Comparison of ENCODE assay signal across 14 cellular contexts in the genomic region with DNA sequence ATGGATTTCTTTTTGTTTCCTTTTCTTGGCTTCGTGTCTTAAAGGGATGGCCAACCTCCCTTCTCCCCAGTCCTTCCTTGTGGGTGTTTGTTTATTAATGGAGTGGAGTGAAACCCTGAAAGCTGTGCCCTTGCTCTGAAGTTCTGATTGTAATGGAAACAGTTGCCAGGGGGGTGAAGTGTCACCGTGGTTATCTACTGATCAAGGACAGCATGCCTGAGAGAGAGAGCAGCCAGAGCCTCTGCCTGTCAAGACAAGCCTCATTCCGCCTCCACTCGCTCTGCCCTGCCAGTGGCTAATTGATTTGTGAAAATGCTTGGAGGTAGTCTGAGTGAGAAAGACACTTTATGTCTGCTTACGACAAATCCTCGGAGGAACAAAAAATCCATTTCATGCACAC.
DNase-seq lines count a peak whose midpoint lies in the region; ATAC-seq and TF ChIP-seq lines count a peak whose summit lies in the region.
"Had no signal": no experiment of that assay in that cellular context is flagged by ENCODE, and none has a peak within 500 bp of the region (broad histone marks: within the 10 kb centered on the region; RNA-seq: fewer than 3 reads in every experiment).

No MANE protein-coding gene starts in this region.

- no peak overlapping the region for H2AFZ ChIP-seq in hepatocyte
- peak overlapping the region; percentile 71 for H2AFZ ChIP-seq in parathyroid adenoma

- CTCF ChIA-PET in HEK293 (lab: Yijun Ruan, JAX) (interaction anchor here (0.7 to 1.5 kb wide), 2 partner anchors 13 to 538 kb away, joined by 3 to 4 read pairs; no protein-coding TSS in a partner anchor), GM10248 (lab: Yijun Ruan, JAX) (interaction anchor here (1.1 kb wide), 1 partner anchor 11 kb away, joined by 3 read pairs; no protein-coding TSS in a partner anchor)

- intact Hi-C loops in esophagus squamous epithelium (cut with DNase I) = no loop called here

- H3K4me3 Mint-ChIP-seq in endothelial cell (ENCODE audit: unreplicated experiment) = no peak overlapping the region
- H3K4me3 Mint-ChIP-seq: activated naive CD8-positive, alpha-beta T cell treated with anti-CD3 and anti-CD28 coated beads for 36 hours; activated T-cell treated with anti-CD3 and anti-CD28 coated beads, Interleukin-2, amount 50 U/mL, for 24 hours had no signal

- no peaks in the 10 kb centered on the region for H3K9me3 ChIP-seq in HEK293 (ENCODE audit: control insufficient read depth, insufficient read depth, low read depth, low read length)
- no peaks in the 10 kb centered on the region for H3K9me3 ChIP-seq in hepatocyte (ENCODE audit: low read depth)
- no peaks in the 10 kb centered on the region for H3K9me3 ChIP-seq in parathyroid adenoma (ENCODE audit: control insufficient read depth, low read length)
- no peaks in the 10 kb centered on the region for H3K9me3 ChIP-seq in esophagus squamous epithelium
- H3K9me3 ChIP-seq: tibial artery had no signal

- H3K27ac ChIP-seq in HEK293 (ENCODE audit: extremely low read depth, low read depth, low read length) (no peak overlapping the region), hepatocyte (peak overlapping the region; percentile 41), parathyroid adenoma (peak overlapping the region; percentile 80), esophagus squamous epithelium (peak overlapping the region in 2 of 4 donors; percentile 11 to 39)
- H3K27ac ChIP-seq: tibial artery had no signal

- no peaks in the 10 kb centered on the region for H3K4me1 Mint-ChIP-seq in endothelial cell (ENCODE audit: unreplicated experiment)
- H3K4me1 Mint-ChIP-seq: activated naive CD8-positive, alpha-beta T cell treated with anti-CD3 and anti-CD28 coated beads for 36 hours had no signal

- H3K36me3 Mint-ChIP-seq in endothelial cell (ENCODE audit: low read depth, unreplicated experiment) = no peaks in the 10 kb centered on the region
- H3K36me3 Mint-ChIP-seq: activated naive CD8-positive, alpha-beta T cell treated with anti-CD3 and anti-CD28 coated beads for 36 hours had no signal

- no peaks in the 10 kb centered on the region for H4K20me1 ChIP-seq in hepatocyte (ENCODE audit: insufficient read depth, poor library complexity, severe bottlenecking)

- TF ChIP-seq POLR2A in esophagus squamous epithelium (IDR thresholded peaks at IDR 0.05) = no peak

- H3K9ac ChIP-seq in parathyroid adenoma = no peak overlapping the region

- H3K4me3 ChIP-seq in HEK293 (ENCODE audit: low read depth, low read length) = no peak overlapping the region
- no peak overlapping the region for H3K4me3 ChIP-seq in hepatocyte
- H3K4me3 ChIP-seq in parathyroid adenoma (ENCODE audit: low read depth, low read length) = no peak overlapping the region
- H3K4me3 ChIP-seq in esophagus squamous epithelium = no peak overlapping the region
- H3K4me3 ChIP-seq: tibial artery had no signal

- peak; percentile 31; the same call in 1 of the 3 replicates for ATAC-seq in SK-N-SH treated with all-trans-retinoic acid at 6 μM for 48 hours

- no peaks in the 10 kb centered on the region for H3K9me3 Mint-ChIP-seq in endothelial cell (ENCODE audit: unreplicated experiment)
- H3K9me3 Mint-ChIP-seq: activated naive CD8-positive, alpha-beta T cell treated with anti-CD3 and anti-CD28 coated beads for 36 hours; activated T-cell treated with anti-CD3 and anti-CD28 coated beads, Interleukin-2, amount 50 U/mL, for 24 hours had no signal

- H3K4me2 ChIP-seq in hepatocyte (no peak overlapping the region), parathyroid adenoma (ENCODE audit: low read length) (peak overlapping the region; percentile 34)

- WGBS in hepatocyte (ENCODE audit: low lambda C conversion rate, missing lambda C conversion rate) = 55% methylated on average over 6 of the region's 6 CpGs
- 24 to 32% methylated on average over 5 to 6 of the region's 6 CpGs for WGBS in esophagus squamous epithelium, 2 donors

- H3K27ac Mint-ChIP-seq in endothelial cell (ENCODE audit: unreplicated experiment) = no peak overlapping the region
- H3K27ac Mint-ChIP-seq: activated naive CD8-positive, alpha-beta T cell treated with anti-CD3 and anti-CD28 coated beads for 36 hours; activated T-cell treated with anti-CD3 and anti-CD28 coated beads, Interleukin-2, amount 50 U/mL, for 24 hours had no signal

- DNase-seq in hepatocyte (ENCODE audit: low spot score) = peak; percentile 10
- no peak for DNase-seq in NCI-H1436 (lab: John Stamatoyannopoulos, UW)
- no peak for DNase-seq in esophagus squamous epithelium (lab: John Stamatoyannopoulos, UW)
- DNase-seq in GM10248 (ENCODE audit: extremely low spot score) = no peak
- DNase-seq in endothelial cell (ENCODE audit: low spot score) = no peak
- DNase-seq: activated naive CD8-positive, alpha-beta T cell treated with anti-CD3 and anti-CD28 coated beads for 36 hours; activated T-cell treated with anti-CD3 and anti-CD28 coated beads, Interleukin-2, amount 50 U/mL, for 24 hours; cerebellar nuclear complex; SHP77 treated with DMSO at 0.1 percent for 48 hours; stimulated activated CD4-positive, alpha-beta T cell treated with anti-CD3 and anti-CD28 coated beads, Interleukin-1b, Interleukin-23, amount 100 ng/mL, for 48 hours; tibial artery had no signal

- H3K9me2 ChIP-seq in hepatocyte (replicated peaks; ENCODE audit: insufficient read depth) = no peaks in the 10 kb centered on the region

- POLR2A ChIA-PET in HEK293 (lab: Yijun Ruan, JAX) (no interaction called here), GM10248 (lab: Yijun Ruan, JAX) (no interaction called here)

- H3K79me2 ChIP-seq in hepatocyte (no peaks in the 10 kb centered on the region), parathyroid adenoma (no peaks in the 10 kb centered on the region)

- TF ChIP-seq CTCF in HEK293 (tag by site-specific recombination; IDR thresholded peaks at IDR 0.05) (no peak), hepatocyte (IDR thresholded peaks at IDR 0.05; ENCODE audit: poor library complexity) (no peak), parathyroid adenoma (IDR thresholded peaks at IDR 0.05) (no peak), esophagus squamous epithelium (IDR thresholded peaks at IDR 0.05) (no peak), GM10248 (IDR thresholded peaks at IDR 0.05; ENCODE audit: control extremely low read depth, extremely low read depth, low read depth, missing control alignments) (no peak), endothelial cell (IDR thresholded peaks at IDR 0.05; ENCODE audit: unreplicated experiment) (no peak)

- H3K27me3 ChIP-seq in hepatocyte = no peaks in the 10 kb centered on the region
- no peaks in the 10 kb centered on the region for H3K27me3 ChIP-seq in parathyroid adenoma (ENCODE audit: control insufficient read depth, insufficient read depth, low read length)
- H3K27me3 ChIP-seq in esophagus squamous epithelium = no peaks in the 10 kb centered on the region
- H3K27me3 ChIP-seq: tibial artery had no signal

- H3K27me3 Mint-ChIP-seq in endothelial cell (ENCODE audit: unreplicated experiment) = peaks cover 1% of the 10 kb centered on the region
- H3K27me3 Mint-ChIP-seq: activated naive CD8-positive, alpha-beta T cell treated with anti-CD3 and anti-CD28 coated beads for 36 hours; activated T-cell treated with anti-CD3 and anti-CD28 coated beads, Interleukin-2, amount 50 U/mL, for 24 hours had no signal

- H3K36me3 ChIP-seq in HEK293 (ENCODE audit: control insufficient read depth in 2 of 2, insufficient read depth in 1 of 2, low read length in 2 of 2) (no peaks in the 10 kb centered on the region), hepatocyte (replicated peaks; ENCODE audit: insufficient read depth, low read depth) (no peaks in the 10 kb centered on the region), parathyroid adenoma (ENCODE audit: control insufficient read depth, insufficient read depth, low read length) (no peaks in the 10 kb centered on the region), esophagus squamous epithelium (no peaks in the 10 kb centered on the region)
- H3K36me3 ChIP-seq: tibial artery had no signal

- no peaks in the 10 kb centered on the region for H3K4me1 ChIP-seq in HEK293 (ENCODE audit: control insufficient read depth, insufficient read depth, low read length)
- peaks cover 14% of the 10 kb centered on the region for H3K4me1 ChIP-seq in hepatocyte (ENCODE audit: insufficient read depth)
- peaks cover 34% of the 10 kb centered on the region for H3K4me1 ChIP-seq in parathyroid adenoma
- peaks cover 0 to 41% (median 12%) of the 10 kb centered on the region in 3 donors for H3K4me1 ChIP-seq in esophagus squamous epithelium

TF ChIP-seq in HEK293, 187 proteins besides CTCF, POLR2A, EP300 and RAD21:
- TF ChIP-seq ZFHX2 (tag by site-specific recombination; conservative IDR thresholded peaks at IDR 0.05) = 0 out of 2 replicates have a peak, but pooled peaks have one; percentile 20
- TF ChIP-seq, protein P1, sequence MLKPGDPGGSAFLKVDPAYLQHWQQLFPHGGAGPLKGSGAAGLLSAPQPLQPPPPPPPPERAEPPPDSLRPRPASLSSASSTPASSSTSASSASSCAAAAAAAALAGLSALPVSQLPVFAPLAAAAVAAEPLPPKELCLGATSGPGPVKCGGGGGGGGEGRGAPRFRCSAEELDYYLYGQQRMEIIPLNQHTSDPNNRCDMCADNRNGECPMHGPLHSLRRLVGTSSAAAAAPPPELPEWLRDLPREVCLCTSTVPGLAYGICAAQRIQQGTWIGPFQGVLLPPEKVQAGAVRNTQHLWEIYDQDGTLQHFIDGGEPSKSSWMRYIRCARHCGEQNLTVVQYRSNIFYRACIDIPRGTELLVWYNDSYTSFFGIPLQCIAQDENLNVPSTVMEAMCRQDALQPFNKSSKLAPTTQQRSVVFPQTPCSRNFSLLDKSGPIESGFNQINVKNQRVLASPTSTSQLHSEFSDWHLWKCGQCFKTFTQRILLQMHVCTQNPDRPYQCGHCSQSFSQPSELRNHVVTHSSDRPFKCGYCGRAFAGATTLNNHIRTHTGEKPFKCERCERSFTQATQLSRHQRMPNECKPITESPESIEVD (tag by site-specific recombination; IDR thresholded peaks at IDR 0.05) = no peak

TF ChIP-seq in SK-N-SH treated with all-trans-retinoic acid at 6 μM for 48 hours, 23 proteins besides CTCF, POLR2A, EP300 and RAD21:
- TF ChIP-seq ZNF70 (CRISPR knock-in tag; IDR thresholded peaks at IDR 0.05) (peak; percentile 63), CREB5 (CRISPR knock-in tag; IDR thresholded peaks at IDR 0.05; ENCODE audit: low read depth) (no peak)
